Comparison of ENCODE assay signal across 8 cellular contexts in genomic region chr14:76152333-76152681, GRCh38. TPM values are rescaled to one million over a fixed set of nuclear protein-coding genes. Genes with fewer than 3 reads are reported as not detected.
A peak's percentile ranks its signal among the peaks of the same experiment; 100 is the strongest.
DNase-seq lines count a peak whose midpoint lies in the region; ATAC-seq and TF ChIP-seq lines count a peak whose summit lies in the region.

No MANE protein-coding gene starts in this region.

- H3K9me3 ChIP-seq in left lung = no peaks in the 10 kb centered on the region

- intact Hi-C loops in activated CD4-positive, alpha-beta T cell treated with anti-CD3 and anti-CD28 coated beads, Interleukin-2, amount 10 ng/mL, durations not matched to agents 24 days and 14 days (cut with micrococcal nuclease) = loop anchor here (2.0 to 10.0 kb wide), 6 partner anchors 168 to 1028 kb away; partner anchors contain the start of genes ERG28, IFT43, NEK9 and TGFB3
- intact Hi-C loops in left lung (cut with DNase I) = no loop called here

- peaks cover 25 to 50% of the 10 kb centered on the region in 2 donors for H3K4me1 ChIP-seq in left lung

- peak; percentile 1 for DNase-seq in NCI-H2029 (lab: John Stamatoyannopoulos, UW)
- no peak for DNase-seq in NCI-H2029 treated with DMSO at 0.1 percent for 48 hours (lab: John Stamatoyannopoulos, UW)
- DNase-seq in NCI-H2171 (lab: John Stamatoyannopoulos, UW) = peak; percentile 14
- DNase-seq in activated CD4-positive, alpha-beta T cell treated with anti-CD3 and anti-CD28 coated beads, Interleukin-2, amount 10 ng/mL, durations not matched to agents 24 days and 14 days = peak; percentile 94
- peak; percentile 87 for DNase-seq in coronary artery (ENCODE audit: low spot score)
- peak; percentile 77 to 88 for DNase-seq in left lung
- peak; percentile 78 for DNase-seq in stimulated activated CD4-positive, alpha-beta T cell treated with anti-CD3 and anti-CD28 coated beads, Interleukin-4, amount 100 ng/mL, for 24 hours

- H3K36me3 ChIP-seq in left lung = peaks cover 0 to 19% of the 10 kb centered on the region in 2 donors

- H3K4me3 ChIP-seq in coronary artery = peak overlapping the region; percentile 98
- H3K4me3 ChIP-seq in left lung = peak overlapping the region; percentile 97 to 99

- H3K27ac Mint-ChIP-seq in activated CD4-positive, alpha-beta T cell treated with anti-CD3 and anti-CD28 coated beads, Interleukin-2, amount 10 ng/mL, durations not matched to agents 24 days and 14 days = peak overlapping the region; percentile 99

- peaks cover 5% of the 10 kb centered on the region for H3K9me3 Mint-ChIP-seq in activated CD4-positive, alpha-beta T cell treated with anti-CD3 and anti-CD28 coated beads, Interleukin-2, amount 10 ng/mL, durations not matched to agents 24 days and 14 days

- H3K27me3 ChIP-seq in left lung = peaks cover 0 to 11% of the 10 kb centered on the region in 2 donors

- TF ChIP-seq CTCF in coronary artery (IDR thresholded peaks at IDR 0.05) = no peak
- TF ChIP-seq CTCF in left lung (IDR thresholded peaks at IDR 0.05) = no peak

- ATAC-seq in HG02763 (IDR thresholded peaks at IDR 0.05; ENCODE audit: unreplicated experiment) = peak; percentile 67
- ATAC-seq in left lung = peak; percentile 89

- H3K4me1 Mint-ChIP-seq in activated CD4-positive, alpha-beta T cell treated with anti-CD3 and anti-CD28 coated beads, Interleukin-2, amount 10 ng/mL, durations not matched to agents 24 days and 14 days = peaks cover 49% of the 10 kb centered on the region

- peak overlapping the region; percentile 88 for H3K4me3 Mint-ChIP-seq in activated CD4-positive, alpha-beta T cell treated with anti-CD3 and anti-CD28 coated beads, Interleukin-2, amount 10 ng/mL, durations not matched to agents 24 days and 14 days

- peaks cover 40% of the 10 kb centered on the region for H3K36me3 Mint-ChIP-seq in activated CD4-positive, alpha-beta T cell treated with anti-CD3 and anti-CD28 coated beads, Interleukin-2, amount 10 ng/mL, durations not matched to agents 24 days and 14 days (ENCODE audit: low read depth)

- H3K27ac ChIP-seq in coronary artery (peak overlapping the region; percentile 81 to 88), left lung (peak overlapping the region; percentile 87 to 94)

- peaks cover 5% of the 10 kb centered on the region for H3K27me3 Mint-ChIP-seq in activated CD4-positive, alpha-beta T cell treated with anti-CD3 and anti-CD28 coated beads, Interleukin-2, amount 10 ng/mL, durations not matched to agents 24 days and 14 days

RNA-seq across cellular contexts. Expression of gene GPATCH2L, which starts 0.6 kb away (rescaled TPM):
- total RNA-seq in activated CD4-positive, alpha-beta T cell treated with anti-CD3 and anti-CD28 coated beads, Interleukin-2, amount 10 ng/mL, durations not matched to agents 24 days and 14 days = 60.6 and 61.6 TPM in 2 replicates
- 10 to 100 TPM; 40.0 to 50.5 TPM for total RNA-seq in left lung
